In genomic region chr22:39283312-39284141, GRCh38 we compare ENCODE assay signal across 8 cellular contexts. TPM values are rescaled to one million over a fixed set of nuclear protein-coding genes. Genes with fewer than 3 reads are reported as not detected.
DNase-seq lines count a peak whose midpoint lies in the region; TF ChIP-seq lines count a peak whose summit lies in the region.
"Had no signal": no experiment of that assay in that cellular context is flagged by ENCODE, and none has a peak within 500 bp of the region (broad histone marks: within the 10 kb centered on the region; RNA-seq: fewer than 3 reads in every experiment).

No MANE protein-coding gene starts in this region.

- peak; percentile 99 for DNase-seq in RPMI7951 (ENCODE audit: low read depth)
- peak; percentile 84 for DNase-seq in fibroblast of villous mesenchyme (ENCODE audit: low read depth)
- DNase-seq in mucosa of gallbladder (ENCODE audit: low spot score) = peak; percentile 61
- DNase-seq in vagina (ENCODE audit: extremely low spot score in 2 of 2) = no peak
- DNase-seq in D341Med (ENCODE audit: low spot score) = no peak
- no peak for DNase-seq in activated CD4-positive, alpha-beta T cell treated with anti-CD3 and anti-CD28 coated beads, Interleukin-2, amount 10 ng/mL, durations not matched to agents 24 days and 14 days
- no peak for DNase-seq in OCI-M2 (lab: John Stamatoyannopoulos, UW; ENCODE audit: unreplicated experiment)
- DNase-seq: NCI-H1417 had no signal

- peaks cover 10% of the 10 kb centered on the region for H3K27me3 Mint-ChIP-seq in activated CD4-positive, alpha-beta T cell treated with anti-CD3 and anti-CD28 coated beads, Interleukin-2, amount 10 ng/mL, durations not matched to agents 24 days and 14 days

- H3K36me3 ChIP-seq in vagina = no peaks in the 10 kb centered on the region

- H3K4me3 Mint-ChIP-seq in activated CD4-positive, alpha-beta T cell treated with anti-CD3 and anti-CD28 coated beads, Interleukin-2, amount 10 ng/mL, durations not matched to agents 24 days and 14 days = no peak overlapping the region

- no peak overlapping the region for H3K27ac Mint-ChIP-seq in activated CD4-positive, alpha-beta T cell treated with anti-CD3 and anti-CD28 coated beads, Interleukin-2, amount 10 ng/mL, durations not matched to agents 24 days and 14 days

- no peaks in the 10 kb centered on the region for H3K9me3 Mint-ChIP-seq in activated CD4-positive, alpha-beta T cell treated with anti-CD3 and anti-CD28 coated beads, Interleukin-2, amount 10 ng/mL, durations not matched to agents 24 days and 14 days

- no peak for TF ChIP-seq POLR2A in vagina (IDR thresholded peaks at IDR 0.05)

- TF ChIP-seq CTCF in fibroblast of villous mesenchyme (IDR thresholded peaks at IDR 0.05; ENCODE audit: insufficient read depth, low read depth, low read length) = no peak
- TF ChIP-seq CTCF in vagina (IDR thresholded peaks at IDR 0.05) = no peak

- no peaks in the 10 kb centered on the region for H3K27me3 ChIP-seq in vagina

- H3K27ac ChIP-seq in vagina = peak overlapping the region; percentile 42

- H3K4me1 Mint-ChIP-seq in activated CD4-positive, alpha-beta T cell treated with anti-CD3 and anti-CD28 coated beads, Interleukin-2, amount 10 ng/mL, durations not matched to agents 24 days and 14 days = no peaks in the 10 kb centered on the region

- intact Hi-C loops in vagina (cut with DNase I) = loop anchor here (10.0 kb wide), 1 partner anchor 691 kb away; no protein-coding TSS in a partner anchor
- intact Hi-C loops in activated CD4-positive, alpha-beta T cell treated with anti-CD3 and anti-CD28 coated beads, Interleukin-2, amount 10 ng/mL, durations not matched to agents 24 days and 14 days (cut with micrococcal nuclease) = no loop called here

- H3K9me3 ChIP-seq in vagina = no peaks in the 10 kb centered on the region

- no peaks in the 10 kb centered on the region for H3K36me3 Mint-ChIP-seq in activated CD4-positive, alpha-beta T cell treated with anti-CD3 and anti-CD28 coated beads, Interleukin-2, amount 10 ng/mL, durations not matched to agents 24 days and 14 days (ENCODE audit: low read depth)

- peaks cover 19% of the 10 kb centered on the region for H3K4me1 ChIP-seq in vagina

- no peak overlapping the region for H3K4me3 ChIP-seq in fibroblast of villous mesenchyme (ENCODE audit: low read depth, low read length)
- no peak overlapping the region for H3K4me3 ChIP-seq in vagina

RNA-seq across cellular contexts. Expression of gene RPL3, which starts 35.9 kb away (rescaled TPM):
- 1,170 and 1,583 TPM in 2 replicates for total RNA-seq in RPMI7951 (2014; rRNA removed; shearing (Covaris generic))
- total RNA-seq in fibroblast of villous mesenchyme (1,795 and 1,805 TPM in 2 replicates), mucosa of gallbladder (1,535 TPM), vagina (2,613 TPM)
- total RNA-seq in activated CD4-positive, alpha-beta T cell treated with anti-CD3 and anti-CD28 coated beads, Interleukin-2, amount 10 ng/mL, durations not matched to agents 24 days and 14 days = 2,129 and 2,132 TPM in 2 replicates

RNA-seq across cellular contexts. Expression of gene PDGFB, which starts 38.7 kb away (rescaled TPM):
- 1.2 and 1.7 TPM in 2 replicates for total RNA-seq in RPMI7951 (2014; rRNA removed; shearing (Covaris generic))
- total RNA-seq in fibroblast of villous mesenchyme = 7.7 and 11.7 TPM in 2 replicates
- 14.6 TPM for total RNA-seq in mucosa of gallbladder
- total RNA-seq in vagina = 4.7 TPM
- 2.2 and 2.3 TPM in 2 replicates for total RNA-seq in activated CD4-positive, alpha-beta T cell treated with anti-CD3 and anti-CD28 coated beads, Interleukin-2, amount 10 ng/mL, durations not matched to agents 24 days and 14 days

Comparison
In these comparisons a context has a peak if more than half of its experiments do, and no peak if none do; other contexts are left out.
1. DNase-seq: peak in RPMI7951 (single experiment), fibroblast of villous mesenchyme (single experiment) and mucosa of gallbladder (single experiment); none in vagina (0 of 2), D341Med (single experiment), activated CD4-positive, alpha-beta T cell treated with anti-CD3 and anti-CD28 coated beads, Interleukin-2, amount 10 ng/mL, durations not matched to agents 24 days and 14 days (single experiment) and OCI-M2 (single experiment).